Comparison of ENCODE assay signal across 9 cellular contexts in genomic region chrX:49286581-49286980, GRCh38. TPM values are rescaled to one million over a fixed set of nuclear protein-coding genes. Genes with fewer than 3 reads are reported as not detected.
"Had no signal": no experiment of that assay in that cellular context is flagged by ENCODE, and none has a peak within 500 bp of the region (broad histone marks: within the 10 kb centered on the region; RNA-seq: fewer than 3 reads in every experiment).

No MANE protein-coding gene starts in this region.

- H3K4me3 Mint-ChIP-seq: HFFc6, IgD-negative memory B cell had no signal

- H3K36me3 Mint-ChIP-seq: IgD-negative memory B cell had no signal

- DNase-seq: GM23248, GOT3, H7, HFFc6 had no signal

- H3K27ac Mint-ChIP-seq: HFFc6 had no signal

- ATAC-seq: HCT116, HepG2 had no signal

- H3K9me3 Mint-ChIP-seq: HFFc6, IgD-negative memory B cell had no signal

RNA-seq across cellular contexts. Expression of gene GAGE10, which starts 16.9 kb away (rescaled TPM):
- total RNA-seq: GM23248, H4, H7, HepG2, HFFc6, HT1080 had no signal

RNA-seq across cellular contexts. Expression of gene FOXP3, which starts 22.1 kb away (rescaled TPM):
- total RNA-seq: GM23248, H4, HepG2, HT1080 had no signal

RNA-seq across cellular contexts. Expression of gene GAGE12J, which starts 35.3 kb away (rescaled TPM):
- total RNA-seq: GM23248, H4, H7, HepG2, HFFc6 had no signal

RNA-seq across cellular contexts. Expression of gene GAGE13, which starts 44.8 kb away (rescaled TPM):
- total RNA-seq: GM23248, H4, H7, HepG2, HFFc6, HT1080 had no signal
